14 cellular contexts compared by ENCODE assay signal in the genomic region with DNA sequence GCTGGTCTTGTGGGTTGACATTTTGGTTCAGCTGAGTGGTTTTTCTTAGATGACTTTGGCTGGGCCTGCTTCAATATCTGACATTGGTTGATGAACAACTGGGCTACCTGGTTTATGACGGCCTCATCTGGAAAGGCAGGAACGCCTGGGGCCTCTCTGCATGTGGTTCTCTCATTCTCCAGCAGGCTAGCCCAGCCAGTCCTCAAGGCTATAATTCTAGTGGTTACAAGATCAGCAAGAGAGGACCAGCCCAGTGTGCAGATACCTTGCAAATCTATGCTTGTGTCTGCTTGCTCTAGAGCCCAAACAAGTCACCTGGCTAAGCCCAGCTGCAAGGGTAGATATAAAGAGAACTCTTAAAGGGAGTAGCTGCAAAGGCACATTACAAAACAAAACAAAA.
DNase-seq lines count a peak whose midpoint lies in the region; TF ChIP-seq lines count a peak whose summit lies in the region.
"Had no signal": no experiment of that assay in that cellular context is flagged by ENCODE, and none has a peak within 500 bp of the region (broad histone marks: within the 10 kb centered on the region; RNA-seq: fewer than 3 reads in every experiment).

No MANE protein-coding gene starts in this region.

- no peaks in the 10 kb centered on the region for H3K27me3 Mint-ChIP-seq in type B pancreatic cell
- H3K27me3 Mint-ChIP-seq: B cell had no signal

- TF ChIP-seq CTCF in epithelial cell of esophagus (IDR thresholded peaks at IDR 0.05; ENCODE audit: insufficient read depth, low read depth, low read length, missing control alignments) (no peak), type B pancreatic cell (conservative IDR thresholded peaks at IDR 0.05) (peak; percentile 20), coronary artery (IDR thresholded peaks at IDR 0.05) (no peak)

- no peaks in the 10 kb centered on the region for H3K4me1 Mint-ChIP-seq in type B pancreatic cell (ENCODE audit: unreplicated experiment)
- H3K4me1 Mint-ChIP-seq: B cell had no signal

- no peak overlapping the region for H3K4me3 ChIP-seq in epithelial cell of esophagus (ENCODE audit: low read length)
- no peak overlapping the region for H3K4me3 ChIP-seq in coronary artery
- H3K4me3 ChIP-seq: BLaER1 treated with 17β-estradiol and CSF1 and Interleukin-3, amounts not matched to agents 10 nM and 100 nM; GM12878; HAP-1 had no signal

- H3K9me3 Mint-ChIP-seq in type B pancreatic cell, result no peaks in the 10 kb centered on the region
- H3K9me3 Mint-ChIP-seq: CD8-positive, alpha-beta T cell had no signal

- H3K36me3 Mint-ChIP-seq in type B pancreatic cell, result no peaks in the 10 kb centered on the region
- H3K36me3 Mint-ChIP-seq: CD8-positive, alpha-beta T cell had no signal

- H3K4me3 Mint-ChIP-seq in type B pancreatic cell, result no peak overlapping the region
- H3K4me3 Mint-ChIP-seq: B cell; CD8-positive, alpha-beta T cell had no signal

- no peak overlapping the region for H3K27ac Mint-ChIP-seq in type B pancreatic cell
- H3K27ac Mint-ChIP-seq: B cell; CD8-positive, alpha-beta T cell had no signal

- H3K27ac ChIP-seq in coronary artery, result no peak overlapping the region
- H3K27ac ChIP-seq: BLaER1 treated with 17β-estradiol and CSF1 and Interleukin-3, amounts not matched to agents 10 nM and 100 nM; HL-60 had no signal

- peak; percentile 50 for DNase-seq in ELF-1 (ENCODE audit: low read depth, low spot score)
- peak; percentile 8 for DNase-seq in NCI-H69 (lab: John Stamatoyannopoulos, UW)
- peak; percentile 28 for DNase-seq in epithelial cell of esophagus (ENCODE audit: low read depth)
- DNase-seq in type B pancreatic cell (ENCODE audit: extremely low spot score, unreplicated experiment), result no peak
- DNase-seq in NCI-H82 (lab: John Stamatoyannopoulos, UW), result no peak
- no peak for DNase-seq in coronary artery (ENCODE audit: low spot score)
- DNase-seq: Calu3; CD8-positive, alpha-beta T cell; DMS79 treated with DMSO at 0.1 percent for 48 hours had no signal

Comparison
In these comparisons a context has a peak if more than half of its experiments do, and no peak if none do; other contexts are left out.
1. DNase-seq: peak in ELF-1 (single experiment), NCI-H69 (single experiment) and epithelial cell of esophagus (single experiment); none in type B pancreatic cell (single experiment), NCI-H82 (single experiment) and coronary artery (single experiment).